In genomic region chr7:117152213-117153007, GRCh38 we compare ENCODE assay signal across 2 cellular contexts.
TF ChIP-seq lines count a peak whose summit lies in the region.

No MANE protein-coding gene starts in this region.

TF ChIP-seq in SK-N-SH treated with all-trans-retinoic acid at 6 μM for 48 hours, 23 proteins besides CTCF, POLR2A, EP300 and RAD21 (continued from another document):
- no peak for TF ChIP-seq ARNTL (CRISPR knock-in tag; IDR thresholded peaks at IDR 0.05; ENCODE audit: borderline replicate concordance, low read depth)
TF ChIP-seq in SK-N-SH treated with all-trans-retinoic acid at 6 μM for 48 hours: peak in this region for 1.

TF ChIP-seq in SK-N-SH, 30 proteins besides CTCF, POLR2A, EP300 and RAD21 (continued from another document):
- TF ChIP-seq, protein P1, sequence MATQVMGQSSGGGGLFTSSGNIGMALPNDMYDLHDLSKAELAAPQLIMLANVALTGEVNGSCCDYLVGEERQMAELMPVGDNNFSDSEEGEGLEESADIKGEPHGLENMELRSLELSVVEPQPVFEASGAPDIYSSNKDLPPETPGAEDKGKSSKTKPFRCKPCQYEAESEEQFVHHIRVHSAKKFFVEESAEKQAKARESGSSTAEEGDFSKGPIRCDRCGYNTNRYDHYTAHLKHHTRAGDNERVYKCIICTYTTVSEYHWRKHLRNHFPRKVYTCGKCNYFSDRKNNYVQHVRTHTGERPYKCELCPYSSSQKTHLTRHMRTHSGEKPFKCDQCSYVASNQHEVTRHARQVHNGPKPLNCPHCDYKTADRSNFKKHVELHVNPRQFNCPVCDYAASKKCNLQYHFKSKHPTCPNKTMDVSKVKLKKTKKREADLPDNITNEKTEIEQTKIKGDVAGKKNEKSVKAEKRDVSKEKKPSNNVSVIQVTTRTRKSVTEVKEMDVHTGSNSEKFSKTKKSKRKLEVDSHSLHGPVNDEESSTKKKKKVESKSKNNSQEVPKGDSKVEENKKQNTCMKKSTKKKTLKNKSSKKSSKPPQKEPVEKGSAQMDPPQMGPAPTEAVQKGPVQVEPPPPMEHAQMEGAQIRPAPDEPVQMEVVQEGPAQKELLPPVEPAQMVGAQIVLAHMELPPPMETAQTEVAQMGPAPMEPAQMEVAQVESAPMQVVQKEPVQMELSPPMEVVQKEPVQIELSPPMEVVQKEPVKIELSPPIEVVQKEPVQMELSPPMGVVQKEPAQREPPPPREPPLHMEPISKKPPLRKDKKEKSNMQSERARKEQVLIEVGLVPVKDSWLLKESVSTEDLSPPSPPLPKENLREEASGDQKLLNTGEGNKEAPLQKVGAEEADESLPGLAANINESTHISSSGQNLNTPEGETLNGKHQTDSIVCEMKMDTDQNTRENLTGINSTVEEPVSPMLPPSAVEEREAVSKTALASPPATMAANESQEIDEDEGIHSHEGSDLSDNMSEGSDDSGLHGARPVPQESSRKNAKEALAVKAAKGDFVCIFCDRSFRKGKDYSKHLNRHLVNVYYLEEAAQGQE (IDR thresholded peaks at IDR 0.05; ENCODE audit: low read depth, low read length): no peak
- TF ChIP-seq GATA2 (CRISPR knock-in tag; IDR thresholded peaks at IDR 0.05) (no peak), GABPA (IDR thresholded peaks at IDR 0.05; ENCODE audit: low read depth) (no peak), RCOR1 (IDR thresholded peaks at IDR 0.05; ENCODE audit: low read length) (no peak), SMC3 (IDR thresholded peaks at IDR 0.05; ENCODE audit: low read depth, low read length) (no peak), FOSL2 (IDR thresholded peaks at IDR 0.05; ENCODE audit: borderline replicate concordance, low read depth) (no peak), POLR2AphosphoS5 (IDR thresholded peaks at IDR 0.05; ENCODE audit: low read depth, low read length) (no peak), RXRA (IDR thresholded peaks at IDR 0.05; ENCODE audit: borderline replicate concordance, low read depth) (no peak), TEAD4 (IDR thresholded peaks at IDR 0.05; ENCODE audit: borderline replicate concordance, insufficient read depth) (no peak)
- TF ChIP-seq, protein P2, sequence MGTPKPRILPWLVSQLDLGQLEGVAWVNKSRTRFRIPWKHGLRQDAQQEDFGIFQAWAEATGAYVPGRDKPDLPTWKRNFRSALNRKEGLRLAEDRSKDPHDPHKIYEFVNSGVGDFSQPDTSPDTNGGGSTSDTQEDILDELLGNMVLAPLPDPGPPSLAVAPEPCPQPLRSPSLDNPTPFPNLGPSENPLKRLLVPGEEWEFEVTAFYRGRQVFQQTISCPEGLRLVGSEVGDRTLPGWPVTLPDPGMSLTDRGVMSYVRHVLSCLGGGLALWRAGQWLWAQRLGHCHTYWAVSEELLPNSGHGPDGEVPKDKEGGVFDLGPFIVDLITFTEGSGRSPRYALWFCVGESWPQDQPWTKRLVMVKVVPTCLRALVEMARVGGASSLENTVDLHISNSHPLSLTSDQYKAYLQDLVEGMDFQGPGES (IDR thresholded peaks at IDR 0.05; ENCODE audit: low read depth, low read length): no peak
TF ChIP-seq in SK-N-SH: peak in this region for 0.
